8 cellular contexts compared by ENCODE assay signal in genomic region chr12:87274594-87275245, GRCh38.
DNase-seq lines count a peak whose midpoint lies in the region; ATAC-seq and TF ChIP-seq lines count a peak whose summit lies in the region.

No MANE protein-coding gene starts in this region.

- ATAC-seq in GM19467 (IDR thresholded peaks at IDR 0.05; ENCODE audit: unreplicated experiment) (peak; percentile 80), GM19035 (IDR thresholded peaks at IDR 0.05; ENCODE audit: unreplicated experiment) (no peak)

- no peaks in the 10 kb centered on the region for H3K9me3 ChIP-seq in smooth muscle cell (replicated peaks; ENCODE audit: low read depth)

- no peaks in the 10 kb centered on the region for H3K36me3 ChIP-seq in smooth muscle cell (ENCODE audit: low read depth)

- no peaks in the 10 kb centered on the region for H3F3A ChIP-seq in smooth muscle cell (ENCODE audit: low read depth)

- intact Hi-C loops in posterior vena cava (cut with DNase I) = no loop called here

- H3K4me1 ChIP-seq in smooth muscle cell (ENCODE audit: low read depth) = peaks cover 10% of the 10 kb centered on the region

- no peak overlapping the region for H3K27ac ChIP-seq in smooth muscle cell (ENCODE audit: low read depth)

- DNase-seq in DMS 273 (lab: John Stamatoyannopoulos, UW; ENCODE audit: unreplicated experiment) = peak; percentile 50
- peak; percentile 30 for DNase-seq in KBM-7
- DNase-seq in choroid plexus epithelial cell (ENCODE audit: low read depth) = peak; percentile 72
- DNase-seq in smooth muscle cell (lab: John Stamatoyannopoulos, UW; ENCODE audit: unreplicated experiment) = no peak
- DNase-seq in effector CD4-positive, alpha-beta T cell = no peak
- no peak for DNase-seq in posterior vena cava (ENCODE audit: low spot score)

- H3K4me2 ChIP-seq in smooth muscle cell = no peak overlapping the region

- 58% methylated on average over 4 of the region's 4 CpGs for WGBS in smooth muscle cell (ENCODE audit: low lambda C conversion rate)

- in situ Hi-C loops in KBM-7 (cut with MboI; ENCODE audit: low pct_unique_long_range_greater_than_20kb, low sequenced_read_pairs) = no loop called here

- H3K9ac ChIP-seq in smooth muscle cell (ENCODE audit: low read depth) = no peak overlapping the region

- no peak overlapping the region for H2AFZ ChIP-seq in smooth muscle cell (ENCODE audit: low read depth)

- no peak overlapping the region for H3K4me3 ChIP-seq in choroid plexus epithelial cell (ENCODE audit: low read depth, low read length)
- no peak overlapping the region for H3K4me3 ChIP-seq in smooth muscle cell

- H3K27me3 ChIP-seq in smooth muscle cell (ENCODE audit: low read depth) = no peaks in the 10 kb centered on the region

- no peaks in the 10 kb centered on the region for H4K20me1 ChIP-seq in smooth muscle cell (ENCODE audit: low read depth)

- H3K79me2 ChIP-seq in smooth muscle cell (ENCODE audit: low read depth) = no peaks in the 10 kb centered on the region

- peak; percentile 76 for TF ChIP-seq CTCF in choroid plexus epithelial cell (conservative IDR thresholded peaks at IDR 0.05; ENCODE audit: low read depth, low read length)
- TF ChIP-seq CTCF in smooth muscle cell (IDR thresholded peaks at IDR 0.05; ENCODE audit: borderline replicate concordance, insufficient read depth, poor library complexity, severe bottlenecking) = peak; percentile 51

Comparison
In these comparisons a context has a peak if more than half of its experiments do, and no peak if none do; other contexts are left out.
1. DNase-seq: peak in DMS 273 (single experiment), KBM-7 (single experiment) and choroid plexus epithelial cell (single experiment); none in smooth muscle cell (single experiment), effector CD4-positive, alpha-beta T cell (single experiment) and posterior vena cava (single experiment).